1 cellular context compared by ENCODE assay signal in the genomic region with DNA sequence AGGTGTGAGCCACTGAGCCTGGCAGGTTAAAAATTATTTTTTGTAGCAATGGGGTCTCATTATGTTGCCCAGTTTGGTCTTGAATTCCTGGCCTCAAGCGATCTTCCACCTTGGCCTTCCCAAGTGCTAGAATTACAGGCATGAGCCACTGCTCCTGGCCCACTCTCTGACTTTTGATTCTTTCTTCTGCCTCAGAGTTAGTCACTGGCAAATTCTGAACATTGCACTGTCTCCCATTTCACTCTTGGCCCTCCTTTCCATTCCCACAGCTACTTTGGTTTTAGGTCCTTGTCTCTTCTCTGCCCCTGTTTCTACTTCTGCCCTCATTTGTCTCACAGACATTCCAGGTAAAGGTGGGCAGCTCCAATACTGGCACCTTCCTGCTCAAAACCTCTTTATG.
TF ChIP-seq lines count a peak whose summit lies in the region.

No MANE protein-coding gene starts in this region.

TF ChIP-seq in H1, 55 proteins besides CTCF, POLR2A, EP300 and RAD21 (continued from another document):
- TF ChIP-seq BACH1 (IDR thresholded peaks at IDR 0.05; ENCODE audit: low read length) (no peak), NRF1 (IDR thresholded peaks at IDR 0.05; ENCODE audit: low read depth, low read length) (no peak), RNF2 (IDR thresholded peaks at IDR 0.05; ENCODE audit: borderline replicate concordance, low read depth, low read length, missing control alignments, poor library complexity, severe bottlenecking) (no peak), BRCA1 (IDR thresholded peaks at IDR 0.05; ENCODE audit: low read depth, low read length) (no peak), TAF7 (optimal IDR thresholded peaks at IDR 0.05; ENCODE audit: borderline replicate concordance, low read depth, low read length) (no peak), HDAC6 (IDR thresholded peaks at IDR 0.05; ENCODE audit: low read depth, low read length) (no peak), SIRT6 (IDR thresholded peaks at IDR 0.05; ENCODE audit: low read length) (no peak), E2F6 (IDR thresholded peaks at IDR 0.05) (no peak), SP1 (IDR thresholded peaks at IDR 0.05; ENCODE audit: low read depth, low read length) (no peak), CTBP2 (IDR thresholded peaks at IDR 0.05; ENCODE audit: borderline replicate concordance, insufficient read depth, insufficient read length, low read length) (no peak), KDM1A (IDR thresholded peaks at IDR 0.05; ENCODE audit: borderline replicate concordance, low read length) (no peak), TCF12 (IDR thresholded peaks at IDR 0.05; ENCODE audit: low read depth, low read length) (no peak), RFX5 (IDR thresholded peaks at IDR 0.05; ENCODE audit: borderline replicate concordance, low read depth, low read length) (no peak), CHD1 (IDR thresholded peaks at IDR 0.05; ENCODE audit: low read depth, low read length) (no peak), SAP30 (IDR thresholded peaks at IDR 0.05; ENCODE audit: insufficient read depth, insufficient replicate concordance, low read length) (no peak), ZNF274 (IDR thresholded peaks at IDR 0.05; ENCODE audit: borderline replicate concordance, extremely low read depth, low read length) (no peak), GABPA (IDR thresholded peaks at IDR 0.05; ENCODE audit: borderline replicate concordance, insufficient read depth, low read length) (no peak)
